ENCODE assay signal across 32 cellular contexts in the genomic region with DNA sequence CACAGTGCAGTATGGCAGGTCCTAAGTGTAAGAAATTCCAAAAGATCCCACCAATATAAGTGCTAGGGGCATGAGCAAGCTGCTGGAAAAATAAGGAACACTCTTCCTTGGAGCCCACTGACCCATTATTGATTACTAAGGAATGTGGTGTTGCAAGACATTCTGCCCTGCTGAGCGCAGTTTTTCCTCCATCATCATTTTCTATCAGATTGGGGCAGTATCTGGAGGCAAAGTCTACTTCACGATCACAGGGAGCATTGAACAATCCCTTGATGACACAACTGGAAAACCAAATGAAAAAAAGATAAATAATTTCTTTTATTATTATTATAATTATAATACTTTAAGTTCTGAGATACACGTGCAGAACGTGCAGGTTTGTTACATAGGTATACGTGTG.
"Had no signal": no experiment of that assay in that cellular context is flagged by ENCODE, and none has a peak within 500 bp of the region (broad histone marks: within the 10 kb centered on the region; RNA-seq: fewer than 3 reads in every experiment).

No MANE protein-coding gene starts in this region.

- ATAC-seq: activated CD4-positive, alpha-beta T cell treated with anti-CD3 and anti-CD28 coated beads for 36 hours; activated CD4-positive, CD25-positive, alpha-beta regulatory T cell treated with anti-CD3 and anti-CD28 coated beads, Interleukin-2, amount 50 U/mL, for 24 hours; activated CD8-positive, alpha-beta T cell treated with anti-CD3 and anti-CD28 coated beads, Interleukin-2, amount 10 ng/mL, durations not matched to agents 7 days and 5 days had no signal

- H3K27me3 ChIP-seq: ascending aorta, cardiac muscle cell had no signal

- H3K9ac ChIP-seq: KMS-11 had no signal

- H3K9me3 ChIP-seq: ascending aorta had no signal

- H3K27me3 Mint-ChIP-seq: activated T-cell treated with anti-CD3 and anti-CD28 coated beads, Interleukin-2, amount 50 U/mL, for 24 hours had no signal

- DNase-seq: activated CD4-positive, alpha-beta T cell treated with anti-CD3 and anti-CD28 coated beads for 36 hours; activated CD4-positive, alpha-beta T cell treated with anti-CD3 and anti-CD28 coated beads, Interleukin-2, amount 10 ng/mL, durations not matched to agents 7 days and 5 days; activated CD4-positive, alpha-beta T cell treated with anti-CD3 and anti-CD28 coated beads, Interleukin-2, amount 50 U/mL, for 48 hours; activated CD8-positive, alpha-beta T cell treated with anti-CD3 and anti-CD28 coated beads, Interleukin-2, amount 10 ng/mL, durations not matched to agents 7 days and 5 days; activated gamma-delta T cell; activated naive CD4-positive, alpha-beta T cell treated with Interleukin-2 at 50 U/mL for 16 hours; activated naive CD8-positive, alpha-beta T cell treated with anti-CD3 and anti-CD28 coated beads, Interleukin-2, amount 10 ng/mL, durations not matched to agents 7 days and 5 days; activated T-cell treated with anti-CD3 and anti-CD28 coated beads, Interleukin-2, amount 50 U/mL, for 24 hours; amygdala; MM.1S; MV-4-11; NCI-H1092; NCI-H1436 treated with DMSO at 0.1 percent for 48 hours; NCI-H1694 treated with DMSO at 0.1 percent for 48 hours; NCI-H2029; NCI-H510A; NCI-H526; NCI-H748 treated with DMSO at 0.1 percent for 48 hours; NK-92 treated with Interleukin-12 subunit alpha and Interleukin-12 subunit beta, amount 100 ng/mL, for 24 hours; PC-9; Right ventricle myocardium superior; SW 1271; T-helper 1 cell; T-helper 2 cell; T1000 had no signal

- H3K4me2 ChIP-seq: KMS-11, PC-9 had no signal

- H3K4me3 Mint-ChIP-seq: activated CD4-positive, alpha-beta T cell treated with anti-CD3 and anti-CD28 coated beads for 36 hours; activated CD4-positive, alpha-beta T cell treated with anti-CD3 and anti-CD28 coated beads, Interleukin-2, amount 10 ng/mL, durations not matched to agents 7 days and 5 days; activated CD8-positive, alpha-beta T cell treated with anti-CD3 and anti-CD28 coated beads, Interleukin-2, amount 10 ng/mL, durations not matched to agents 7 days and 5 days; activated naive CD4-positive, alpha-beta T cell treated with anti-CD3 and anti-CD28 coated beads, Interleukin-2, amount 50 U/mL, for 24 hours; activated naive CD8-positive, alpha-beta T cell treated with anti-CD3 and anti-CD28 coated beads, Interleukin-2, amount 10 ng/mL, durations not matched to agents 7 days and 5 days; activated T-cell treated with anti-CD3 and anti-CD28 coated beads, Interleukin-2, amount 50 U/mL, for 24 hours; central memory CD8-positive, alpha-beta T cell had no signal

- H2AFZ ChIP-seq: PC-9 had no signal

- H3K27ac Mint-ChIP-seq: activated CD4-positive, alpha-beta T cell treated with anti-CD3 and anti-CD28 coated beads for 36 hours; activated CD4-positive, alpha-beta T cell treated with anti-CD3 and anti-CD28 coated beads, Interleukin-2, amount 10 ng/mL, durations not matched to agents 7 days and 5 days; activated CD8-positive, alpha-beta T cell treated with anti-CD3 and anti-CD28 coated beads, Interleukin-2, amount 10 ng/mL, durations not matched to agents 7 days and 5 days; activated naive CD4-positive, alpha-beta T cell treated with anti-CD3 and anti-CD28 coated beads, Interleukin-2, amount 50 U/mL, for 24 hours; activated naive CD8-positive, alpha-beta T cell treated with anti-CD3 and anti-CD28 coated beads, Interleukin-2, amount 10 ng/mL, durations not matched to agents 7 days and 5 days; activated T-cell treated with anti-CD3 and anti-CD28 coated beads, Interleukin-2, amount 50 U/mL, for 24 hours; activated T-helper 2 cell treated with anti-CD3 and anti-CD28 coated beads, Interferon-gamma antibody, Interleukin-2, Interleukin-4, amounts not matched to agents 10 μg/mL and 5 μg/mL and 100 μg/mL, durations not matched to agents 14 hours and 24 hours and 36 hours had no signal

- H3K27ac ChIP-seq: ascending aorta, cardiac muscle cell, KMS-11, PC-9 had no signal

- H3K36me3 ChIP-seq: ascending aorta, cardiac muscle cell had no signal

- H3K4me3 ChIP-seq: ascending aorta, cardiac muscle cell, PC-9 had no signal

- H3K36me3 Mint-ChIP-seq: activated naive CD4-positive, alpha-beta T cell treated with anti-CD3 and anti-CD28 coated beads, Interleukin-2, amount 50 U/mL, for 24 hours had no signal

- H3K4me1 ChIP-seq: ascending aorta had no signal

- H3K9me3 Mint-ChIP-seq: activated T-cell treated with anti-CD3 and anti-CD28 coated beads, Interleukin-2, amount 50 U/mL, for 24 hours; activated T-helper 2 cell treated with anti-CD3 and anti-CD28 coated beads, Interferon-gamma antibody, Interleukin-2, Interleukin-4, amounts not matched to agents 10 μg/mL and 5 μg/mL and 100 μg/mL, durations not matched to agents 14 hours and 24 hours and 36 hours; central memory CD8-positive, alpha-beta T cell had no signal
